Comparison of ENCODE assay signal across 8 cellular contexts in the genomic region with DNA sequence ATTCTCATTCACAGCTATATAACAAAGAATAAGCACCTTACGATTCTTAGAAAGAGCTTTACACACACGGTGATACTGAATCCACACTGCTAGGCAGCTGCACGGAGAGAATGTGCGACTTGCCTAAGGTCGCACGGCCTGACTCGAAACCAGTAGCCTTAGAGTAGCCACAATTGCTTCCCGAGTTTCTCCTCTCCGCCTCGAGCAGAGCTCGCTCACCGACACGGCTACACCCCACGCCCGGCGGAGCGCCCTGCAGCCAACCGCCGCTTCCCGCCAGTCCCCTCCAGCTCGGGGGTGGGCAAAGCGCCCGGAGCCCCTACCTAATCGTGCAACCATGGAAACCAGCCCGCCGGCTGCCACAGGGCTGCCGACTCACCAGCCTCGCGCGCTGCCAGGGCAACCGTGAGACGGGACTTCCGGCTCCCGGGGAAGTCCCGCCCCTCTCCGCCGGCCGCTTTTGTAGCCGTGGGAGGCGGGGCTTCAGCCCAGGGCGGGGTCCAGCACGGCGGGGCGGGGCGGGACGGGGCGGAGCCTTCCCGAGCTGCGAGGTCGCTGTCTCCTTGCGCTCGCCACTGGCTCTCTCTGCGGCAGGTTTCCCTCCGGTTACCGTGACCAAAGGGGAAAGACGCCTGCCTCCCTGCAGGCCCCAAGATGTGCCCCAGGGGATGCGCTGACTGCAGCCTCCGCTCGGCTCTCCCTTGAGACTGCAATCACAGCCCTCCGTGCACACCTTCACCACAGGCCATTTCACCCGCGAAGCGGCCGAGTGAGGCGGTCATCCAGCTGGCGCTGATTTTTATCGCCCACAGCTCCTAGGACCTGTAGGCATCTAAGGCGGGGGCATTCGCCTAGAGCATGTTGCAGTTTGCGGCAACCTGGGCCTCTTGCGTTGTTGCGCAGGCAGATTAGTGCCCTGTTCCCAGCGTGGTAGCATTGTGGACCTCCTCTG. TPM values are rescaled to one million over a fixed set of nuclear protein-coding genes. Genes with fewer than 3 reads are reported as not detected.
DNase-seq lines count a peak whose midpoint lies in the region; ATAC-seq and TF ChIP-seq lines count a peak whose summit lies in the region.

No MANE protein-coding gene starts in this region.

- no peak for TF ChIP-seq EP300 in stomach (IDR thresholded peaks at IDR 0.05)

- in situ Hi-C loops in HAP-1 (cut with MboI; ENCODE audit: low sequenced_read_pairs) = no loop called here

- no peaks in the 10 kb centered on the region for H3K27me3 ChIP-seq in HAP-1 (ENCODE audit: low read depth)
- no peaks in the 10 kb centered on the region for H3K27me3 ChIP-seq in SJCRH30
- no peaks in the 10 kb centered on the region for H3K27me3 ChIP-seq in foreskin keratinocyte
- no peaks in the 10 kb centered on the region for H3K27me3 ChIP-seq in neuron (ENCODE audit: insufficient read depth, low read length)
- no peaks in the 10 kb centered on the region for H3K27me3 ChIP-seq in stomach

- H3K9me3 ChIP-seq in HAP-1 (no peaks in the 10 kb centered on the region), SJCRH30 (replicated peaks) (no peaks in the 10 kb centered on the region), neuron (ENCODE audit: low read length) (no peaks in the 10 kb centered on the region), stomach (no peaks in the 10 kb centered on the region)

- TF ChIP-seq CTCF in foreskin keratinocyte (conservative IDR thresholded peaks at IDR 0.05) (no peak), stomach (IDR thresholded peaks at IDR 0.05) (no peak)

- H2AFZ ChIP-seq in neuron (ENCODE audit: low read depth, low read length) = no peak overlapping the region

- no peak for TF ChIP-seq POLR2A in stomach (IDR thresholded peaks at IDR 0.05)

- intact Hi-C loops in stomach (cut with DNase I; ENCODE audit: low total_unique reads) = no loop called here

- H3K36me3 ChIP-seq in HAP-1 (replicated peaks) (peaks cover 73% of the 10 kb centered on the region), SJCRH30 (peaks cover 17% of the 10 kb centered on the region), neuron (ENCODE audit: insufficient read depth, low read length) (peaks cover 36% of the 10 kb centered on the region), stomach (peaks cover 2 to 25% (median 19%) of the 10 kb centered on the region in 4 donors)

- H3K27ac ChIP-seq in SJCRH30 (peak overlapping the region; percentile 78), foreskin keratinocyte (peak overlapping the region; percentile 10), stomach (peak overlapping the region; percentile 81 to 94 (median 89))

- H3K4me1 ChIP-seq in HAP-1 (peaks cover 11% of the 10 kb centered on the region), SJCRH30 (peaks cover 11% of the 10 kb centered on the region), foreskin keratinocyte (no peaks in the 10 kb centered on the region), neuron (ENCODE audit: insufficient read depth, low read length) (peaks cover 38% of the 10 kb centered on the region), stomach (peaks cover 42 to 60% (median 52%) of the 10 kb centered on the region in 4 donors)

- peak; percentile 81 for ATAC-seq in foreskin keratinocyte

- H3K4me3 ChIP-seq in HAP-1 = peak overlapping the region; percentile 68
- peak overlapping the region; percentile 64 for H3K4me3 ChIP-seq in SJCRH30
- peak overlapping the region; percentile 74 for H3K4me3 ChIP-seq in neuron (ENCODE audit: low read length)
- H3K4me3 ChIP-seq in stomach = peak overlapping the region; percentile 65 to 87 (median 80)

- WGBS in stomach, 5 donors = 3 to 8% (median 3%) methylated on average over 33 to 73 of the region's 73 CpGs

- DNase-seq in Daoy (ENCODE audit: low read depth) (peak; percentile 97), HAP-1 (ENCODE audit: low spot score in 2 of 2) (peak; percentile 84 to 94), MV-4-11 (lab: John Stamatoyannopoulos, UW) (peak; percentile 86), SJCRH30 (peak; percentile 95), foreskin keratinocyte (peak; percentile 66 to 81), stomach (peak; percentile 97)
- peak; percentile 83 to 95 (median 94) for DNase-seq in activated naive CD4-positive, alpha-beta T cell (lab: John Stamatoyannopoulos, UW)

RNA-seq across cellular contexts. Expression of a gene that starts 1.1 kb away (rescaled TPM):
- total RNA-seq in Daoy (2014; rRNA removed; shearing (Covaris generic)) = 56.9 and 79.5 TPM in 2 replicates
- 24.3 and 26.1 TPM in 2 replicates for total RNA-seq in SJCRH30 (2014; rRNA removed; shearing (Covaris generic))
- total RNA-seq in foreskin keratinocyte (37.2 and 39.5 TPM in 2 replicates), stomach (100 to 1,000 TPM in 3 of 5 donors, 10 to 100 TPM in 2; 29.9 to 144 (median 110) TPM)
- polyA plus RNA-seq in foreskin keratinocyte (37.5 and 44.4 TPM in 2 replicates), stomach (10 to 100 TPM; 63.4 to 95.9 (median 92.6) TPM)

RNA-seq across cellular contexts. Expression of a gene that starts 1.3 kb away (rescaled TPM):
- total RNA-seq in Daoy (2014; rRNA removed; shearing (Covaris generic)) = not detected in 2 replicates
- total RNA-seq in SJCRH30 (2014; rRNA removed; shearing (Covaris generic)) = not detected in 2 replicates
- total RNA-seq in foreskin keratinocyte (not detected in 2 replicates), stomach (not detected)
- polyA plus RNA-seq in foreskin keratinocyte (0.06 and 0.09 TPM in 2 replicates), stomach (under 1 TPM in 1 of 3 donors, not detected in 2; 0.75 TPM)

RNA-seq across cellular contexts. Expression of a gene that starts 16.8 kb away (rescaled TPM):
- 0.98 TPM in 1 of 2 replicates, not detected in the other for total RNA-seq in Daoy (2014; rRNA removed; shearing (Covaris generic))
- total RNA-seq in SJCRH30 (2014; rRNA removed; shearing (Covaris generic)) = 0.55 and 0.73 TPM in 2 replicates
- total RNA-seq in foreskin keratinocyte (0.39 and 0.41 TPM in 2 replicates), stomach (10 to 100 TPM in 2 of 5 donors, 1 to 10 TPM in 3; 4.0 to 20.0 (median 8.2) TPM)
- polyA plus RNA-seq in foreskin keratinocyte (0.32 TPM in 2 replicates), stomach (1 to 10 TPM; 1.6 to 4.6 (median 1.8) TPM)

RNA-seq across cellular contexts. Expression of a gene that starts 21.1 kb away (rescaled TPM):
- total RNA-seq in Daoy (2014; rRNA removed; shearing (Covaris generic)) = 6.8 and 8.2 TPM in 2 replicates
- 16.7 and 21.2 TPM in 2 replicates for total RNA-seq in SJCRH30 (2014; rRNA removed; shearing (Covaris generic))
- 31.6 and 40.9 TPM in 2 replicates for total RNA-seq in foreskin keratinocyte
- polyA plus RNA-seq in foreskin keratinocyte = 36.4 and 45.1 TPM in 2 replicates
- 10 to 100 TPM; 10.3 to 73.5 (median 36.0) TPM for total RNA-seq in stomach
- polyA plus RNA-seq in stomach = 10 to 100 TPM; 25.1 to 28.6 (median 27.3) TPM

RNA-seq across cellular contexts. Expression of a gene that starts 22.1 kb away (rescaled TPM):
- 36.7 and 51.0 TPM in 2 replicates for total RNA-seq in Daoy (2014; rRNA removed; shearing (Covaris generic))
- total RNA-seq in SJCRH30 (2014; rRNA removed; shearing (Covaris generic)) = 46.2 and 47.0 TPM in 2 replicates
- 26.3 and 27.9 TPM in 2 replicates for total RNA-seq in foreskin keratinocyte
- 24.8 and 25.9 TPM in 2 replicates for polyA plus RNA-seq in foreskin keratinocyte
- total RNA-seq in stomach = 10 to 100 TPM in 1 of 5 donors, 1 to 10 TPM in 3, under 1 TPM in 1; 0.89 to 26.6 (median 8.2) TPM
- polyA plus RNA-seq in stomach = 10 to 100 TPM; 16.6 to 33.6 (median 26.0) TPM

Comparison
In these comparisons a context has a peak if more than half of its experiments do, and no peak if none do; other contexts are left out.
1. Peak in every context shown above with its lines: DNase-seq, ATAC-seq, H3K4me3 ChIP-seq and H3K27ac ChIP-seq.
2. H3K27ac ChIP-seq: peak in every context shown above with its lines; median percentile 89 in stomach; 78 in SJCRH30; 10 in foreskin keratinocyte.